In the genomic region with DNA sequence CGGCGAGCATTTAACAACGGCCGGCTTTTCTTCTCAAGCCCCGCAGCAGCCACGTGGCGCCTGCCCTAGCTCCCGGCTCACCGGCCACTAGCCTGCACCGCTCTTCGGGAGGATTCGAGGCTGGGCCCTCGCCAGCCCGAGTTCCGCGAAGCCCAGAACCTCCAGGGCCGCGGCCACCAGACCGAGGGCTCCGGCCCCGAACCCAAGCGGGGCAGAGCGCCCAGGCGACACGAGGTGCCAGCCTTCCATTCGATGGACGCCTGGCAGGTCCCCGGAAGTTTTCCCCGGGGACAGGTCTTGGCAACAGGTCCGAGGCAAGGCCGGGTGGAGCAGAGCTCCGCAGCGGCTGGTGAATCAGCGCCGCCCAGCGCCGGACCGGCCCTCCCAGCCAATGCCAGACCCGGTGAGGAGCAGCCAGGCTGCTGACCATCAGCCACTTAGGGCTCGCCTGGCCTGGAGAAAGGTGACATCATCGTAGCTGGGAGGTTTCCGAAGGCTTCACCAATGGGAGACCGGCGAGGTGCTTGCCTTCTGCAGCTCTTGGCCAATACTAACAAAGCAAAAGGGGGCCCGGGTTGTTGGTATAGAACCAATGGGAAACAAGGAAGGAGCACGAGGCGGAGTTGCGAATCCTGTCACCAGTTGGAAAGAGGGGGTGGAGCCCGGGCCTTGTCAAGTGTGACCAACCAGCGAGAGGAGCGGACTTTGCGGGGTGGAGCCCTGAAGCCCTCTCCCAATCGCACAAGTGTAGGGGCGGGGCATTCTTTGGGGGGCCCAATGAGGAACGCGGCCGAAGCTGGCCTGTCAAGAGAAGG, we compare ENCODE assay signal across 1 cellular context.
TF ChIP-seq lines count a peak whose summit lies in the region.

No MANE protein-coding gene starts in this region.

TF ChIP-seq in Ishikawa, 13 proteins besides CTCF, POLR2A, EP300 and RAD21 (continued from another document):
- TF ChIP-seq YY1 (IDR thresholded peaks at IDR 0.05; ENCODE audit: low read depth) (peak; percentile 57), CREB1 (IDR thresholded peaks at IDR 0.05; ENCODE audit: low read depth) (peak; percentile 76)
- TF ChIP-seq, protein P1, sequence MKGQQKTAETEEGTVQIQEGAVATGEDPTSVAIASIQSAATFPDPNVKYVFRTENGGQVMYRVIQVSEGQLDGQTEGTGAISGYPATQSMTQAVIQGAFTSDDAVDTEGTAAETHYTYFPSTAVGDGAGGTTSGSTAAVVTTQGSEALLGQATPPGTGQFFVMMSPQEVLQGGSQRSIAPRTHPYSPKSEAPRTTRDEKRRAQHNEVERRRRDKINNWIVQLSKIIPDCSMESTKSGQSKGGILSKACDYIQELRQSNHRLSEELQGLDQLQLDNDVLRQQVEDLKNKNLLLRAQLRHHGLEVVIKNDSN (IDR thresholded peaks at IDR 0.05) = peak; percentile 22
